ENCODE assay signal across 10 cellular contexts in the genomic region with DNA sequence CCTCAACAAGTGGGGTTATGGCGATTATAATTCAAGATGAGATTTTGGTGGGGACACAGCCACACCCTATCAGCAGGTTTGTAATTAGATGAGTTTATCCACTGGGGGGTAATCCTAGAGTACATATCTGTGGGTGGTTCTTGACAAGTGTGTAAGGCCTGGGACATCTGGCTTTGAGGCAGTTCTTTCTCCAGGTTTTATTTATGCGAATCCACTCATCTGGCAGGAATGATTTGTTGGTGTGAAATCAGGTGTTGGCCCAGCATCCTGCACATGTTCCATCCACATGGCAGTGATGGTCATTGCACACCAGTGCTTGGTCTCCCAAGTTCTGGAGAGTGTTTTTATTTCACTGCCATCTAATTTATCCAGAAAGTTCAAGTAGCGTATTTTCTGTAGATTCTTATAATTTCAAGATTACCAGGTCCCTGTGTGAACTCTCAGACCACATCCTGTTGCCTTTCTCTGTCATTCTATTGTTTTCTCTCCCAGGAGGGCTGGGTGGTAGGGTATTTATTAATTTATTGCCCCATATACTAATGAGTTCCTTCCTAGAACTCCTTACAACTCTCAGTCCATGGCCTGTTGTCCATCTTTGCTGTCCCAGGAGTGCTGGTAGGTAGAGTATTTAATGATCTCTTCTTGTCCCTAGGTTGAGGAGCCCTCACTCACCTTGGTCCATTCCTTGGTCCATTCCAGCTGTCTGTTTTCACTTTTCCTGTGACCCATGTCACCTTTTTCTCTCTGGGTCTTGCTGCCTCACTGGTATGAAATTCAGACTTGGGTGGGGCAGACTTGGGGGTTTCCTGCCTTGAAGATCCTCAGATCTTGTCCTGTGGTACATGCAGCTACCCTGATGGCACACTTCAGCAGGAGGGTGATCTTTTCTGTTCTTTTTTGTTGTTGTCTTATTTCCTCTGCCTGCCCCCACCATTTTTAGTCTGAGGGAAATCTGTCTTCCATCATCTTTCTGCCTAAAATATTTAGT. TPM values are rescaled to one million over a fixed set of nuclear protein-coding genes. Genes with fewer than 3 reads are reported as not detected.
DNase-seq lines count a peak whose midpoint lies in the region; ATAC-seq and TF ChIP-seq lines count a peak whose summit lies in the region.
"Had no signal": no experiment of that assay in that cellular context is flagged by ENCODE, and none has a peak within 500 bp of the region (broad histone marks: within the 10 kb centered on the region; RNA-seq: fewer than 3 reads in every experiment).

No MANE protein-coding gene starts in this region.

- peak; percentile 51 for ATAC-seq in activated CD8-positive, alpha-beta memory T cell treated with anti-CD3 and anti-CD28 coated beads, Interleukin-2, amount 10 ng/mL, durations not matched to agents 7 days and 5 days
- ATAC-seq in HG03135 (IDR thresholded peaks at IDR 0.05; ENCODE audit: unreplicated experiment), result peak; percentile 64
- peak; percentile 29 to 42 for ATAC-seq in activated T-cell treated with anti-CD3 and anti-CD28 coated beads, Interleukin-2, amount 50 U/mL, for 72 hours (replicated peaks in 1 of 2)
- no peak for ATAC-seq in upper lobe of left lung (ENCODE audit: low FRiP score in 2 of 2)
- ATAC-seq: Panc1, pancreas had no signal

- peaks cover 46% of the 10 kb centered on the region for H3K4me1 Mint-ChIP-seq in activated CD8-positive, alpha-beta memory T cell treated with anti-CD3 and anti-CD28 coated beads, Interleukin-2, amount 10 ng/mL, durations not matched to agents 7 days and 5 days
- peaks cover 78% of the 10 kb centered on the region for H3K4me1 Mint-ChIP-seq in activated T-cell treated with anti-CD3 and anti-CD28 coated beads, Interleukin-2, amount 50 U/mL, for 72 hours (ENCODE audit: low read depth)
- no peaks in the 10 kb centered on the region for H3K4me1 Mint-ChIP-seq in neural crest cell

- H3K27ac ChIP-seq in upper lobe of left lung, result peak overlapping the region in 2 of 4 donors; percentile 21 to 38
- H3K27ac ChIP-seq in osteoblast (ENCODE audit: low read depth, low read length), result no peak overlapping the region
- H3K27ac ChIP-seq in tibial artery, result no peak overlapping the region
- H3K27ac ChIP-seq: pancreas had no signal

- H3K36me3 ChIP-seq in upper lobe of left lung (peaks cover 0 to 30% (median 4%) of the 10 kb centered on the region in 4 donors), osteoblast (ENCODE audit: insufficient read depth, low read length) (peaks cover 28% of the 10 kb centered on the region), tibial artery (peaks cover 0 to 14% (median 8%) of the 10 kb centered on the region in 3 donors)
- H3K36me3 ChIP-seq: pancreas had no signal

- no peaks in the 10 kb centered on the region for H3K9me3 ChIP-seq in upper lobe of left lung
- no peaks in the 10 kb centered on the region for H3K9me3 ChIP-seq in osteoblast (ENCODE audit: low read depth, low read length)
- no peaks in the 10 kb centered on the region for H3K9me3 ChIP-seq in tibial artery
- H3K9me3 ChIP-seq: pancreas had no signal

- intact Hi-C loops in tibial artery (cut with DNase I; ENCODE audit: low total_unique reads), result no loop called here

- peaks cover 46% of the 10 kb centered on the region for H4K20me1 ChIP-seq in osteoblast (ENCODE audit: insufficient read depth, low read length)

- CTCF ChIA-PET in activated CD8-positive, alpha-beta memory T cell treated with anti-CD3 and anti-CD28 coated beads, Interleukin-2, amount 10 ng/mL, durations not matched to agents 7 days and 5 days (lab: Charles Lee), result interaction anchor here (1.0 to 1.1 kb wide), 2 partner anchors 9 to 44 kb away, joined by 3 to 4 read pairs; no protein-coding TSS in a partner anchor

- TF ChIP-seq CTCF in neural crest cell (conservative IDR thresholded peaks at IDR 0.05) (no peak), upper lobe of left lung (IDR thresholded peaks at IDR 0.05) (no peak), osteoblast (IDR thresholded peaks at IDR 0.05; ENCODE audit: extremely low read depth, low read depth, low read length) (no peak), tibial artery (IDR thresholded peaks at IDR 0.05) (no peak)

- H3K4me1 ChIP-seq in upper lobe of left lung (peaks cover 11 to 32% (median 24%) of the 10 kb centered on the region in 4 donors), osteoblast (ENCODE audit: insufficient read depth, low read length) (peaks cover 3% of the 10 kb centered on the region), tibial artery (no peaks in the 10 kb centered on the region)
- H3K4me1 ChIP-seq: pancreas had no signal

- DNase-seq in activated CD8-positive, alpha-beta memory T cell treated with anti-CD3 and anti-CD28 coated beads, Interleukin-2, amount 10 ng/mL, durations not matched to agents 7 days and 5 days, result no peak
- no peak for DNase-seq in activated CD8-positive, alpha-beta memory T cell treated with anti-CD3 and anti-CD28 coated beads, Interleukin-2, amount 50 U/mL, for 48 hours
- no peak for DNase-seq in activated T-cell treated with anti-CD3 and anti-CD28 coated beads, Interleukin-2, amount 50 U/mL, for 72 hours
- DNase-seq in neural crest cell (ENCODE audit: low read depth, low spot score) (no peak), upper lobe of left lung (no peak), osteoblast (ENCODE audit: insufficient read length, low spot score, missing footprints) (no peak), tibial artery (no peak)
- DNase-seq: pancreas had no signal

- H3K4me2 ChIP-seq in osteoblast (ENCODE audit: insufficient read depth, low read length), result no peak overlapping the region

- peaks cover 99% of the 10 kb centered on the region for H3K79me2 ChIP-seq in osteoblast (ENCODE audit: insufficient read depth, low read length)

- H3K9me3 Mint-ChIP-seq in activated CD8-positive, alpha-beta memory T cell treated with anti-CD3 and anti-CD28 coated beads, Interleukin-2, amount 10 ng/mL, durations not matched to agents 7 days and 5 days (ENCODE audit: low read depth), result no peaks in the 10 kb centered on the region
- peaks cover 2 to 4% of the 10 kb centered on the region in 2 donors for H3K9me3 Mint-ChIP-seq in activated T-cell treated with anti-CD3 and anti-CD28 coated beads, Interleukin-2, amount 50 U/mL, for 72 hours
- peaks cover 2% of the 10 kb centered on the region for H3K9me3 Mint-ChIP-seq in neural crest cell

- peak overlapping the region; percentile 80 for H3K27ac Mint-ChIP-seq in activated CD8-positive, alpha-beta memory T cell treated with anti-CD3 and anti-CD28 coated beads, Interleukin-2, amount 10 ng/mL, durations not matched to agents 7 days and 5 days
- H3K27ac Mint-ChIP-seq in activated T-cell treated with anti-CD3 and anti-CD28 coated beads, Interleukin-2, amount 50 U/mL, for 72 hours, result peak overlapping the region; percentile 99
- H3K27ac Mint-ChIP-seq in neural crest cell (ENCODE audit: unreplicated experiment), result peak overlapping the region; percentile 64

- H3K27me3 ChIP-seq in upper lobe of left lung (no peaks in the 10 kb centered on the region), osteoblast (ENCODE audit: insufficient read depth, low read length) (no peaks in the 10 kb centered on the region), tibial artery (no peaks in the 10 kb centered on the region)
- H3K27me3 ChIP-seq: pancreas had no signal

- H3K4me3 Mint-ChIP-seq in activated CD8-positive, alpha-beta memory T cell treated with anti-CD3 and anti-CD28 coated beads, Interleukin-2, amount 10 ng/mL, durations not matched to agents 7 days and 5 days, result no peak overlapping the region
- peak overlapping the region; percentile 49 to 85 for H3K4me3 Mint-ChIP-seq in activated T-cell treated with anti-CD3 and anti-CD28 coated beads, Interleukin-2, amount 50 U/mL, for 72 hours
- H3K4me3 Mint-ChIP-seq in neural crest cell, result no peak overlapping the region

- H3K36me3 Mint-ChIP-seq in activated CD8-positive, alpha-beta memory T cell treated with anti-CD3 and anti-CD28 coated beads, Interleukin-2, amount 10 ng/mL, durations not matched to agents 7 days and 5 days, result peaks cover 60% of the 10 kb centered on the region
- peaks cover 10 to 38% of the 10 kb centered on the region in 2 donors for H3K36me3 Mint-ChIP-seq in activated T-cell treated with anti-CD3 and anti-CD28 coated beads, Interleukin-2, amount 50 U/mL, for 72 hours (ENCODE audit: insufficient read depth in 2 of 2)
- H3K36me3 Mint-ChIP-seq in neural crest cell (ENCODE audit: low read depth), result peaks cover 19% of the 10 kb centered on the region

- no peaks in the 10 kb centered on the region for H3K27me3 Mint-ChIP-seq in activated CD8-positive, alpha-beta memory T cell treated with anti-CD3 and anti-CD28 coated beads, Interleukin-2, amount 10 ng/mL, durations not matched to agents 7 days and 5 days
- H3K27me3 Mint-ChIP-seq in activated T-cell treated with anti-CD3 and anti-CD28 coated beads, Interleukin-2, amount 50 U/mL, for 72 hours (ENCODE audit: low read depth), result no peaks in the 10 kb centered on the region
- no peaks in the 10 kb centered on the region for H3K27me3 Mint-ChIP-seq in neural crest cell (ENCODE audit: low read depth)

- H3K4me3 ChIP-seq in upper lobe of left lung (no peak overlapping the region), osteoblast (ENCODE audit: insufficient read depth, low read length) (no peak overlapping the region), tibial artery (no peak overlapping the region)
- H3K4me3 ChIP-seq: pancreas had no signal

- 82 to 91% methylated on average over 3 of the region's 3 CpGs for WGBS in upper lobe of left lung, 2 donors

- no peak for TF ChIP-seq POLR2A in upper lobe of left lung (IDR thresholded peaks at IDR 0.05)

- no peak overlapping the region for H2AFZ ChIP-seq in osteoblast (ENCODE audit: low read length)

- TF ChIP-seq EP300 in upper lobe of left lung (IDR thresholded peaks at IDR 0.05), result no peak

RNA-seq across cellular contexts. Expression of gene RALA, which starts 10.5 kb away (rescaled TPM):
- 10 to 100 TPM; 22.3 to 32.9 TPM for total RNA-seq in activated CD8-positive, alpha-beta memory T cell treated with anti-CD3 and anti-CD28 coated beads, Interleukin-2, amount 10 ng/mL, durations not matched to agents 7 days and 5 days
- total RNA-seq in activated T-cell treated with anti-CD3 and anti-CD28 coated beads, Interleukin-2, amount 50 U/mL, for 72 hours, result 10 to 100 TPM; 38.4 to 47.1 TPM
- 39.2 and 39.5 TPM in 2 replicates for total RNA-seq in neural crest cell
- 10 to 100 TPM in 5 of 6 donors, 1 to 10 TPM in 1; 7.3 to 45.1 (median 33.5) TPM for total RNA-seq in upper lobe of left lung
- 38.4 and 44.5 TPM in 2 replicates for total RNA-seq in osteoblast

Comparison
In these comparisons a context has a peak if more than half of its experiments do, and no peak if none do; other contexts are left out.
1. ATAC-seq: peak in activated CD8-positive, alpha-beta memory T cell treated with anti-CD3 and anti-CD28 coated beads, Interleukin-2, amount 10 ng/mL, durations not matched to agents 7 days and 5 days (single experiment), HG03135 (single experiment) and activated T-cell treated with anti-CD3 and anti-CD28 coated beads, Interleukin-2, amount 50 U/mL, for 72 hours (2 of 2); none in upper lobe of left lung (0 of 2).
2. H3K4me3 Mint-ChIP-seq: peak in activated T-cell treated with anti-CD3 and anti-CD28 coated beads, Interleukin-2, amount 50 U/mL, for 72 hours (2 of 2); none in activated CD8-positive, alpha-beta memory T cell treated with anti-CD3 and anti-CD28 coated beads, Interleukin-2, amount 10 ng/mL, durations not matched to agents 7 days and 5 days (single experiment) and neural crest cell (single experiment).
3. Peak in every context shown above with its lines, with median percentiles within 50 percentile points of each other: H3K27ac Mint-ChIP-seq.